In the genomic region with DNA sequence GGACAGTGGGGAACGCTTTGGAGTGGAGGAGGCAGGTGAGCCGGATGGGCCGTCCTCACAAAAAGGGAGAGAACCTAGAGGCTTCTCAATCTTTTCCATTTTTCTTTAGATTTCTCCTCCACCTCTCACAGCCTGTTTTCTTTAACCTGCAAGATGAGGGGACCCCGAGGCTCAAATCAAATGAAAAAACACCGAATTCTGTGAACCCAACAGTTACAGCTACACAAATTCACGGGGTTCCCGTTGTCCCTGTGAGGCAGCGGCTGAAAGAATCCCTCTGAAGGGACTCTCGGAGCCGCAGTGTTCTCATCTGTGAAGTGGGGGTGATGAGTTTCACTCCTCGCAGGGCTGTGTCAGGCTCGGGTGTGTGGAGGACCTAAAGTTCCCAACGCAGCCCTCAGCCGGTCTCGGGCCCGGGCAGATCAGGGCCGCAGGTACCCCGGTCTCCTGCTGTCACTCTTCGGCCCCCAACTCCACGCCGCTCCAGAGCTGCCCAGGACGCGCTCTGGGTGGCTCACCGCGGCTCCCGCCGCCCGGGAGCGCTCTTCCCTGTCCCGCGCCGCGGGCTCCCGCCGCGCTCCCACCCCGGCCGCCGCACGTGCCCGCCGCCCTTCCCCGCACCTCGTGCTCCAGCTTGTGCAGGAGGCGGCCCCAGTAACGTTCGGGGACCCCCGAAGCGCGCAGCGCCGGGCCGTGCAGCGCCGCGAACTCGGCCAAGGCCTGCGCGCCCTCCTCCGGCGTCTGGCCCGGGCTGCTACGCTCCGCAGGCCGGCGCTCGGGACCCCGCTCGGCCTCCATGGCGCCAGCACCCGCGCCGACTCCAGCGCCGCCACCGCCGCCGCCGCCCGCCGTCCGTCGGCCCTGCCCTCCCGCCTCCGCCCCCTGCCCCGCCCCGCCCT, we compare ENCODE assay signal across 8 cellular contexts. TPM values are rescaled to one million over a fixed set of nuclear protein-coding genes. Genes with fewer than 3 reads are reported as not detected.
DNase-seq lines count a peak whose midpoint lies in the region; ATAC-seq and TF ChIP-seq lines count a peak whose summit lies in the region.

A gene (minus strand): TSS at position 863 of the 899 bp plus-strand sequence. CDS start 65 bp downstream, at position 798.

- peak; percentile 53 for ATAC-seq in mucosa of descending colon
- ATAC-seq in HG03378 (IDR thresholded peaks at IDR 0.05; ENCODE audit: unreplicated experiment) = no peak

- H3K4me3 ChIP-seq in GM12865 (ENCODE audit: low read depth, low read length) (peak within 1 kb of the TSS; percentile 84), HEK293 (ENCODE audit: low read depth, low read length) (peak within 1 kb of the TSS; percentile 63), mucosa of descending colon (peak within 1 kb of the TSS; percentile 50)

- peaks cover 0 to 36% of the 10 kb centered on the region in 2 experiments; a peak in 1 of 3 replicates for H3K36me3 ChIP-seq in HEK293 (ENCODE audit: control insufficient read depth in 2 of 2, insufficient read depth in 1 of 2, low read length in 2 of 2)
- peaks cover 3% of the 10 kb centered on the region for H3K36me3 ChIP-seq in mucosa of descending colon (ENCODE audit: low read depth)

- H3K4me1 ChIP-seq in HEK293 (ENCODE audit: control insufficient read depth, insufficient read depth, low read length) (no peaks in the 10 kb centered on the region), mucosa of descending colon (ENCODE audit: low read depth) (peaks cover 11% of the 10 kb centered on the region)

- peak; percentile 83 for DNase-seq in GM12865 (ENCODE audit: low read depth)
- peak; percentile 63 for DNase-seq in NCI-H2227 (lab: John Stamatoyannopoulos, UW; ENCODE audit: unreplicated experiment)
- DNase-seq in activated CD8-positive, alpha-beta memory T cell treated with anti-CD3 and anti-CD28 coated beads, Interleukin-2, amount 50 U/mL, for 4 hours = peak; percentile 62
- no peak for DNase-seq in epithelial cell of prostate (ENCODE audit: low read depth, low spot score)
- DNase-seq in mucosa of descending colon = peak; percentile 53 to 77 (median 76)
- peak; percentile 14 to 45 for DNase-seq in stimulated activated CD8-positive, alpha-beta memory T cell treated with anti-CD3 and anti-CD28 coated beads, Interleukin-2, amount 100 ng/mL, for 1 hour (ENCODE audit: low read depth in 2 of 2)

- H3K27ac ChIP-seq in HEK293 (ENCODE audit: extremely low read depth, low read depth, low read length) = peak within 1 kb of the TSS; percentile 95
- H3K27ac ChIP-seq in epithelial cell of prostate = peak within 1 kb of the TSS; percentile 87

- CTCF ChIA-PET in HEK293 (lab: Yijun Ruan, JAX) = interaction anchor here (1.1 to 7.1 kb wide), 5 partner anchors 17 to 160 kb away, joined by 3 to 59 read pairs (median 4); no protein-coding TSS in a partner anchor

- H3K9me3 ChIP-seq in HEK293 (ENCODE audit: control insufficient read depth, insufficient read depth, low read depth, low read length) = no peaks in the 10 kb centered on the region
- no peaks in the 10 kb centered on the region for H3K9me3 ChIP-seq in mucosa of descending colon

- no peak for TF ChIP-seq CTCF in GM12865 (IDR thresholded peaks at IDR 0.05; ENCODE audit: insufficient read depth, low read depth, low read length, missing control alignments)
- no peak for TF ChIP-seq CTCF in HEK293 (tag by site-specific recombination; IDR thresholded peaks at IDR 0.05)
- TF ChIP-seq CTCF in mucosa of descending colon (IDR thresholded peaks at IDR 0.05) = no peak

- POLR2A ChIA-PET in HEK293 (lab: Yijun Ruan, JAX) = interaction anchor here (0.5 to 2.5 kb wide), 25 partner anchors 11 to 1143 kb away, joined by 3 to 20 read pairs (median 4); a partner anchor contains a TSS

- intact Hi-C loops in mucosa of descending colon (cut with DNase I, micrococcal nuclease) = no loop called here

TF ChIP-seq in HEK293, 187 proteins besides CTCF, POLR2A, EP300 and RAD21 (continues in another document):
- TF ChIP-seq GLI2 (tag by site-specific recombination; IDR thresholded peaks at IDR 0.05; ENCODE audit: borderline replicate concordance, low read depth) (no peak), GFI1B (tag by site-specific recombination; IDR thresholded peaks at IDR 0.05) (no peak), ZNF677 (tag by site-specific recombination; IDR thresholded peaks at IDR 0.05) (peak; percentile 46; the same call in 1 of the 2 replicates), ZBTB8A (tag by site-specific recombination; IDR thresholded peaks at IDR 0.05) (peak; percentile 18; the same call in 1 of the 2 replicates), IKZF3 (tag by site-specific recombination; IDR thresholded peaks at IDR 0.05) (peak; percentile 51), ZSCAN30 (tag by site-specific recombination; IDR thresholded peaks at IDR 0.05) (peak; percentile 52; the same call in 1 of the 2 replicates), GLIS1 (tag by site-specific recombination; IDR thresholded peaks at IDR 0.05) (peak; percentile 13; the same call in 1 of the 2 replicates), HOXC10 (CRISPR knock-in tag; IDR thresholded peaks at IDR 0.05) (0 out of 2 replicates have a peak, but pooled peaks have one; percentile 43), ZNF660 (tag by site-specific recombination; IDR thresholded peaks at IDR 0.05) (peak; percentile 81), YY1 (tag by site-specific recombination; IDR thresholded peaks at IDR 0.05) (peak; percentile 35; the same call in 1 of the 2 replicates), ZNF302 (tag by site-specific recombination; IDR thresholded peaks at IDR 0.05; ENCODE audit: low read depth) (no peak), KLF10 (tag by site-specific recombination; IDR thresholded peaks at IDR 0.05) (peak; percentile 69; the same call in 1 of the 2 replicates), ZNF155 (tag by site-specific recombination; IDR thresholded peaks at IDR 0.05) (no peak), ZIC2 (tag by site-specific recombination; IDR thresholded peaks at IDR 0.05) (peak; percentile 46), ZFHX2 (tag by site-specific recombination; conservative IDR thresholded peaks at IDR 0.05) (no peak), ZNF292 (tag by site-specific recombination; IDR thresholded peaks at IDR 0.05; ENCODE audit: borderline replicate concordance, low read depth) (no peak), ZNF571 (tag by site-specific recombination; IDR thresholded peaks at IDR 0.05) (no peak), ZNF501 (tag by site-specific recombination; IDR thresholded peaks at IDR 0.05) (no peak), ZBTB20 (tag by site-specific recombination; IDR thresholded peaks at IDR 0.05) (0 out of 2 replicates have a peak, but pooled peaks have one; percentile 43)
- TF ChIP-seq, protein P1, sequence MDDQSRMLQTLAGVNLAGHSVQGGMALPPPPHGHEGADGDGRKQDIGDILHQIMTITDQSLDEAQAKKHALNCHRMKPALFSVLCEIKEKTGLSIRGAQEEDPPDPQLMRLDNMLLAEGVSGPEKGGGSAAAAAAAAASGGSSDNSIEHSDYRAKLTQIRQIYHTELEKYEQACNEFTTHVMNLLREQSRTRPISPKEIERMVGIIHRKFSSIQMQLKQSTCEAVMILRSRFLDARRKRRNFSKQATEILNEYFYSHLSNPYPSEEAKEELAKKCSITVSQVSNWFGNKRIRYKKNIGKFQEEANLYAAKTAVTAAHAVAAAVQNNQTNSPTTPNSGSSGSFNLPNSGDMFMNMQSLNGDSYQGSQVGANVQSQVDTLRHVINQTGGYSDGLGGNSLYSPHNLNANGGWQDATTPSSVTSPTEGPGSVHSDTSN (CRISPR knock-in tag; IDR thresholded peaks at IDR 0.05) = peak; percentile 74
- TF ChIP-seq, protein P2, sequence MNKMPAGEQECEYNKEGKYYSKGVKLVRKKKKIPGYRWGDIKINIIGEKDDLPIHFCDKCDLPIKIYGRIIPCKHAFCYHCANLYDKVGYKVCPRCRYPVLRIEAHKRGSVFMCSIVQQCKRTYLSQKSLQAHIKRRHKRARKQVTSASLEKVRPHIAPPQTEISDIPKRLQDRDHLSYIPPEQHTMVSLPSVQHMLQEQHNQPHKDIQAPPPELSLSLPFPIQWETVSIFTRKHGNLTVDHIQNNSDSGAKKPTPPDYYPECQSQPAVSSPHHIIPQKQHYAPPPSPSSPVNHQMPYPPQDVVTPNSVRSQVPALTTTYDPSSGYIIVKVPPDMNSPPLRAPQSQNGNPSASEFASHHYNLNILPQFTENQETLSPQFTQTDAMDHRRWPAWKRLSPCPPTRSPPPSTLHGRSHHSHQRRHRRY (tag by site-specific recombination; IDR thresholded peaks at IDR 0.05) = no peak
- TF ChIP-seq, protein P3, sequence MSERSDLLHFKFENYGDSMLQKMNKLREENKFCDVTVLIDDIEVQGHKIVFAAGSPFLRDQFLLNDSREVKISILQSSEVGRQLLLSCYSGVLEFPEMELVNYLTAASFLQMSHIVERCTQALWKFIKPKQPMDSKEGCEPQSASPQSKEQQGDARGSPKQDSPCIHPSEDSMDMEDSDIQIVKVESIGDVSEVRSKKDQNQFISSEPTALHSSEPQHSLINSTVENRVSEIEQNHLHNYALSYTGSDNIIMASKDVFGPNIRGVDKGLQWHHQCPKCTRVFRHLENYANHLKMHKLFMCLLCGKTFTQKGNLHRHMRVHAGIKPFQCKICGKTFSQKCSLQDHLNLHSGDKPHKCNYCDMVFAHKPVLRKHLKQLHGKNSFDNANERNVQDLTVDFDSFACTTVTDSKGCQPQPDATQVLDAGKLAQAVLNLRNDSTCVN (tag by site-specific recombination; optimal IDR thresholded peaks at IDR 0.05) = peak; percentile 74
- TF ChIP-seq, protein P4, sequence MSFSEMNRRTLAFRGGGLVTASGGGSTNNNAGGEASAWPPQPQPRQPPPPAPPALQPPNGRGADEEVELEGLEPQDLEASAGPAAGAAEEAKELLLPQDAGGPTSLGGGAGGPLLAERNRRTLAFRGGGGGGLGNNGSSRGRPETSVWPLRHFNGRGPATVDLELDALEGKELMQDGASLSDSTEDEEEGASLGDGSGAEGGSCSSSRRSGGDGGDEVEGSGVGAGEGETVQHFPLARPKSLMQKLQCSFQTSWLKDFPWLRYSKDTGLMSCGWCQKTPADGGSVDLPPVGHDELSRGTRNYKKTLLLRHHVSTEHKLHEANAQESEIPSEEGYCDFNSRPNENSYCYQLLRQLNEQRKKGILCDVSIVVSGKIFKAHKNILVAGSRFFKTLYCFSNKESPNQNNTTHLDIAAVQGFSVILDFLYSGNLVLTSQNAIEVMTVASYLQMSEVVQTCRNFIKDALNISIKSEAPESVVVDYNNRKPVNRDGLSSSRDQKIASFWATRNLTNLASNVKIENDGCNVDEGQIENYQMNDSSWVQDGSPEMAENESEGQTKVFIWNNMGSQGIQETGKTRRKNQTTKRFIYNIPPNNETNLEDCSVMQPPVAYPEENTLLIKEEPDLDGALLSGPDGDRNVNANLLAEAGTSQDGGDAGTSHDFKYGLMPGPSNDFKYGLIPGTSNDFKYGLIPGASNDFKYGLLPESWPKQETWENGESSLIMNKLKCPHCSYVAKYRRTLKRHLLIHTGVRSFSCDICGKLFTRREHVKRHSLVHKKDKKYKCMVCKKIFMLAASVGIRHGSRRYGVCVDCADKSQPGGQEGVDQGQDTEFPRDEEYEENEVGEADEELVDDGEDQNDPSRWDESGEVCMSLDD (tag by site-specific recombination; IDR thresholded peaks at IDR 0.05) = no peak

RNA-seq across cellular contexts. Expression of the gene that starts here (rescaled TPM):
- total RNA-seq in mucosa of descending colon = 10 to 100 TPM; 47.6 to 95.2 (median 90.1) TPM
